1 cellular context compared by ENCODE assay signal in genomic region chr19:15934332-15935078, GRCh38.
A peak's percentile ranks its signal among the peaks of the same experiment; 100 is the strongest.
TF ChIP-seq lines count a peak whose summit lies in the region.

CYP4F11 (minus strand) TSS chr19:15934529; CDS start chr19:15934408, 121 bp downstream.

TF ChIP-seq in HepG2, 621 proteins besides CTCF, POLR2A, EP300 and RAD21 (continued from another document):
- TF ChIP-seq KMT2B (CRISPR knock-in tag; IDR thresholded peaks at IDR 0.05) (peak; percentile 14; the same call in 1 of the 2 replicates), POGZ (CRISPR knock-in tag; IDR thresholded peaks at IDR 0.05) (no peak; the same call in 1 of the 2 replicates), ZHX1 (CRISPR knock-in tag; IDR thresholded peaks at IDR 0.05; ENCODE audit: low read depth) (peak; percentile 56; the same call in 1 of the 2 replicates), ZNF432 (CRISPR knock-in tag; IDR thresholded peaks at IDR 0.05; ENCODE audit: borderline replicate concordance) (no peak), TFE3 (CRISPR knock-in tag; IDR thresholded peaks at IDR 0.05) (0 out of 2 replicates have a peak, but pooled peaks have one; percentile 2), SMAD3 (CRISPR knock-in tag; IDR thresholded peaks at IDR 0.05) (no peak), ZNF775 (CRISPR knock-in tag; IDR thresholded peaks at IDR 0.05; ENCODE audit: borderline replicate concordance) (no peak), ZNF230 (CRISPR knock-in tag; IDR thresholded peaks at IDR 0.05) (no peak), THAP11 (CRISPR knock-in tag; IDR thresholded peaks at IDR 0.05) (0 out of 2 replicates have a peak, but pooled peaks have one; percentile 49), ZNF350 (CRISPR knock-in tag; IDR thresholded peaks at IDR 0.05; ENCODE audit: borderline replicate concordance, low read depth) (peak; percentile 76), ARNT (IDR thresholded peaks at IDR 0.05) (no peak)
